In genomic region chr2:122491011-122491410, GRCh38 we compare ENCODE assay signal across 22 cellular contexts.
DNase-seq lines count a peak whose midpoint lies in the region; ATAC-seq and TF ChIP-seq lines count a peak whose summit lies in the region.
"Had no signal": no experiment of that assay in that cellular context is flagged by ENCODE, and none has a peak within 500 bp of the region (broad histone marks: within the 10 kb centered on the region; RNA-seq: fewer than 3 reads in every experiment).

No MANE protein-coding gene starts in this region.

- no peak for TF ChIP-seq CTCF in cardiac fibroblast (IDR thresholded peaks at IDR 0.05; ENCODE audit: low read depth, low read length)

- ATAC-seq in GM19351 (IDR thresholded peaks at IDR 0.05; ENCODE audit: unreplicated experiment) = no peak
- ATAC-seq: activated T-cell treated with anti-CD3 and anti-CD28 coated beads, Interleukin-2, amount 50 U/mL, for 4 hours; body of pancreas; left colon; Panc1; psoas muscle had no signal

- DNase-seq in DMS53 treated with DMSO at 0.1 percent for 48 hours (lab: John Stamatoyannopoulos, UW; ENCODE audit: unreplicated experiment) = peak; percentile 5
- peak; percentile 48 for DNase-seq in HT1080 (ENCODE audit: low read depth)
- peak; percentile 9 to 11 for DNase-seq in cardiac fibroblast (ENCODE audit: low read depth in 2 of 2)
- peak; percentile 13 for DNase-seq in midbrain (lab: John Stamatoyannopoulos, UW)
- DNase-seq in SW480 (ENCODE audit: low spot score) = no peak
- no peak for DNase-seq in dedifferentiated amniotic fluid mesenchymal stem cell (ENCODE audit: extremely low spot score)
- DNase-seq: activated CD4-positive, alpha-beta T cell treated with anti-CD3 and anti-CD28 coated beads, Interleukin-2, amount 10 ng/mL, durations not matched to agents 7 days and 5 days; activated naive CD4-positive, alpha-beta T cell treated with Interleukin-2 at 50 U/mL for 16 hours; activated T-cell treated with anti-CD3 and anti-CD28 coated beads, Interleukin-2, amount 50 U/mL, for 4 hours; adrenal gland; body of pancreas; Calu3; effector CD4-positive, alpha-beta T cell; GOT3; left colon; mesenchymal stem cell; NCI-H510A; psoas muscle; SHP77; stimulated activated naive CD4-positive, alpha-beta T cell treated with Interleukin-2 at 50 U/mL for 16 hours had no signal

- H3K4me3 ChIP-seq in cardiac fibroblast (replicated peaks in 1 of 2; ENCODE audit: low read depth in 2 of 2, low read length in 2 of 2) = no peak overlapping the region
- H3K4me3 ChIP-seq: adrenal gland, body of pancreas, psoas muscle had no signal

Comparison
In these comparisons a context has a peak if more than half of its experiments do, and no peak if none do; other contexts are left out.
1. DNase-seq: peak in DMS53 treated with DMSO at 0.1 percent for 48 hours (single experiment), HT1080 (single experiment), cardiac fibroblast (2 of 2) and midbrain (single experiment); none in SW480 (single experiment) and dedifferentiated amniotic fluid mesenchymal stem cell (single experiment).